Comparison of ENCODE assay signal across 9 cellular contexts in the genomic region with DNA sequence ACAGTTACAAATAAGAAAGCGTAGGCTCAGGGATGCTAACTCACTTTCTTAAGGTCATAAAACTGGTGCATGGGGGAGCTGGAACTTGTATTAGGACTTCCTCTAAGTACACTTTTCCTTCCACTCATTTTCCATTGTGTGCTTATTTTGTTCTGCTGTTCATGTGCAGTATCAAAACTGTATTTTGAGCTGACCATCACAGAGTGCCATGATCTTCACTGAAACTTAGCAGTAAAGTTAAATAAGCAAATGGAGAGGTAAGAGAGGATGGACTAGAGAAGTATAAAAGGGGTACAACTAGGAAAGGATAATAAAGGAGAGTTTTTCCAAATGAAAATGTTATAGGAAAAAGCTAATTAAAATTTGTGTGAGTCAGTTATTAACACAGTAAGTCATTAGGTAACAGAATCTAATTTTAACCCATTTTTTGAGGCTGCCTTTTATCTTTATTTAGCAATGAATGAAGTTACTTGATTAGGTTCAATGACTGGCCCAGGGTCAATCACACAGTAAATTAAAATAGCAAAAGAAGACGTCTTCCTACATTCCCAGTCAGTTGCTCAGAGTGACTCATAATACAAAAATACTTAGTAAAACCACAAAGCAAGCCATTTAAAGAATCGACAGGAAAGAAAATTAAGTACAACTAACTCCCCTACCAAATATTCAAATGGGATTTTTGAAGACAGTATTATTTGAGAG.
DNase-seq lines count a peak whose midpoint lies in the region; ATAC-seq, FAIRE-seq and TF ChIP-seq lines count a peak whose summit lies in the region.
"Had no signal": no experiment of that assay in that cellular context is flagged by ENCODE, and none has a peak within 500 bp of the region (broad histone marks: within the 10 kb centered on the region; RNA-seq: fewer than 3 reads in every experiment).

No MANE protein-coding gene starts in this region.

- BruUV-seq in K562 (replicated peaks; lab: Mats Ljungman, UMichigan): no TSS peak

- H3K9me3 ChIP-seq in K562 (replicated peaks; ENCODE audit: control insufficient read depth, insufficient read depth, low read depth, low read length): no peaks in the 10 kb centered on the region

- H3K36me3 ChIP-seq in K562 (ENCODE audit: control insufficient read depth, insufficient read depth, low read length): no peaks in the 10 kb centered on the region

- no peak overlapping the region for H2AFZ ChIP-seq in K562 (ENCODE audit: low read depth, low read length)

- intact Hi-C loops in K562 (cut with micrococcal nuclease): no loop called here

- TF ChIP-seq RAD21 in K562 (CRISPR knock-in tag; conservative IDR thresholded peaks at IDR 0.05 in 1 of 2, IDR thresholded peaks at IDR 0.05 in 1 of 2): no peak

- H3K9ac ChIP-seq in K562 (ENCODE audit: insufficient read depth in 1 of 2, low read depth in 2 of 2, low read length in 2 of 2): no peak overlapping the region

- H3K27ac ChIP-seq in K562 (ENCODE audit: extremely low read depth, low read depth, low read length): no peak overlapping the region

- H3K4me1 ChIP-seq in K562 (replicated peaks in 1 of 2; ENCODE audit: control insufficient read depth in 2 of 2, insufficient read depth in 2 of 2, low read length in 2 of 2): no peaks in the 10 kb centered on the region

- no peak overlapping the region for H3K4me2 ChIP-seq in K562 (ENCODE audit: insufficient read depth, low read length)

- POLR2A ChIA-PET in K562 (lab: Yijun Ruan, JAX): no interaction called here

- CTCF ChIA-PET in K562 (lab: Yijun Ruan, JAX; ENCODE audit: low intra/inter-chr PET ratio): no interaction called here

- no peak for ATAC-seq in K562
- ATAC-seq in HG02970 (IDR thresholded peaks at IDR 0.05; ENCODE audit: low FRiP score, unreplicated experiment): no peak
- ATAC-seq in GM19455 (IDR thresholded peaks at IDR 0.05; ENCODE audit: unreplicated experiment): no peak

- H3K27me3 ChIP-seq in K562 (ENCODE audit: control insufficient read depth in 2 of 2, insufficient read depth in 2 of 2, low read length in 2 of 2): no peaks in the 10 kb centered on the region

- no peak for TF ChIP-seq EP300 in K562 (IDR thresholded peaks at IDR 0.05; ENCODE audit: low read length)

- WGBS in K562 (ENCODE audit: insufficient coverage, low coverage, missing lambda C conversion rate): 3% methylated on average over 3 of the region's 3 CpGs

- no peaks in the 10 kb centered on the region for H3K9me1 ChIP-seq in K562 (ENCODE audit: control insufficient read depth, insufficient read depth, low read length)

- no peak for FAIRE-seq in K562 (lab: Jason Lieb, UNC)
- FAIRE-seq: islet of Langerhans had no signal

- H3K4me3 ChIP-seq in K562: no peak overlapping the region

- DNase-seq in GM03348 (ENCODE audit: low spot score): peak; percentile 60
- peak; percentile 29 for DNase-seq in NCI-H460 (ENCODE audit: extremely low read depth, low read depth)
- DNase-seq in K562 (ENCODE audit: extremely low read depth in 1 of 4, low spot score in 3 of 4): no peak
- peak; percentile 99 for DNase-seq in renal cortical epithelial cell (ENCODE audit: low read depth)
- DNase-seq in NCI-H1105 treated with DMSO at 0.1 percent for 48 hours (lab: John Stamatoyannopoulos, UW): no peak
- DNase-seq in hippocampal formation (lab: John Stamatoyannopoulos, UW): no peak

- in situ Hi-C loops in K562 (cut with MboI): no loop called here

- TF ChIP-seq CTCF in K562 (IDR thresholded peaks at IDR 0.05 in 2 of 3, conservative IDR thresholded peaks at IDR 0.05 in 1 of 3; ENCODE audit: insufficient read depth in 2 of 3, low read depth in 1 of 3, low read length in 3 of 3): no peak

- no peak for TF ChIP-seq POLR2A in K562 (conservative IDR thresholded peaks at IDR 0.05)

- no peaks in the 10 kb centered on the region for H4K20me1 ChIP-seq in K562 (replicated peaks; ENCODE audit: control insufficient read depth, insufficient read depth, low read length)

- H3K79me2 ChIP-seq in K562 (ENCODE audit: control insufficient read depth, insufficient read depth, low read length): no peaks in the 10 kb centered on the region

TF ChIP-seq in K562, 482 proteins besides CTCF, POLR2A, EP300 and RAD21:
- 0 out of 2 replicates have a peak, but pooled peaks have one; percentile 8 for TF ChIP-seq MEF2A (IDR thresholded peaks at IDR 0.05; ENCODE audit: control insufficient read depth, low read depth, low read length)
- no peak for TF ChIP-seq TRIM28 (IDR thresholded peaks at IDR 0.05)
- no peak for TF ChIP-seq ZNF398 (CRISPR knock-in tag; IDR thresholded peaks at IDR 0.05)
- TF ChIP-seq FOSL1 (tag; conservative IDR thresholded peaks at IDR 0.05): peak; percentile 65

Comparison
In these comparisons a context has a peak if more than half of its experiments do, and no peak if none do; other contexts are left out.
1. DNase-seq: peak in GM03348 (single experiment), NCI-H460 (single experiment) and renal cortical epithelial cell (single experiment); none in K562 (0 of 4), NCI-H1105 treated with DMSO at 0.1 percent for 48 hours (single experiment) and hippocampal formation (0 of 2).